Comparison of ENCODE assay signal across 11 cellular contexts in the genomic region with DNA sequence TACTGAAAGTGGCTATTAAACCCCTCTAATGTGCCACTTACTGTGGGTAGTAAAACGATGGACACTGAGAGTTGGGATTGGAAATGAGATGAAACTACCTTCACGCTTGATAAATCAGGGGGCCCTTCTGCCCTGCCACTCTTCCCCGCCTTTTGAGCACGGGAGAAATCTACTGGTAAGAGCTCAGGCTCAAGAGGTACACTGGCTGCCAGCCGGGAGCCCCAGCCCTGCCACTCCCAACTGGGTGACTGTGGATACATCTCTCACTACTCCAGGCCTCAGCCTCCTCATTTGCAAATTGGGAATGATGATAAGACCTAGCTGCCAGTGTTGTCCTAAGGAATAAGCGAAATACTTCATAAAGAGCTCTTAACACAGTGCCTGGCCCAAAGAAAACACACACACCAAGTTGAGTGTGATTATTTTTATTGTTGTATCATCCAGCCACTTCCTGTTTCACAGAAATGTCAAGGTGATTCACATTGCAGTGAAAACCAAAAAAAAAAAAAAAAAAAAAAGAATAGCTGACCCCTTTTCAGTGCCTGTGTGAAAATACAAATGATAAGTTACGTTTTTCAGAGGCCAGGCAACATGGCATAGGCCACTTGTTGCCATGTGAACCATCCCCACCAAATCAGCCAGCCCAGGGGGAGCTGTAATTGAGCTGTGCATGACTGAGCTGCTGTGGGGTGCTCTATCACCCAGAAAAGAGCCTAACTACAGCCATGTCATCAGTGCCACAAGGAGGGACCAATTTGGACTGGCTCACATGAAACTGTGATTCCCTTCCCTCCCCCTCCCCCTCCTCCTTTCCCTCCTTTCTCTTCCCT. TPM values are rescaled to one million over a fixed set of nuclear protein-coding genes. Genes with fewer than 3 reads are reported as not detected.
DNase-seq lines count a peak whose midpoint lies in the region; ATAC-seq, FAIRE-seq and TF ChIP-seq lines count a peak whose summit lies in the region.
"Had no signal": no experiment of that assay in that cellular context is flagged by ENCODE, and none has a peak within 500 bp of the region (broad histone marks: within the 10 kb centered on the region; RNA-seq: fewer than 3 reads in every experiment).

No MANE protein-coding gene starts in this region.

- TF ChIP-seq EP300 in SK-N-SH (IDR thresholded peaks at IDR 0.05; ENCODE audit: borderline replicate concordance in 1 of 2, low read depth in 1 of 2, low read length in 1 of 2) = no peak

- H3K9me3 ChIP-seq in SK-N-SH = no peaks in the 10 kb centered on the region
- no peaks in the 10 kb centered on the region for H3K9me3 ChIP-seq in effector memory CD4-positive, alpha-beta T cell (ENCODE audit: control insufficient read depth, low read length)
- H3K9me3 ChIP-seq: A549 had no signal

- H3K36me3 ChIP-seq in SK-N-SH (replicated peaks in 1 of 2; ENCODE audit: control insufficient read depth in 1 of 2, insufficient read depth in 2 of 2, low read length in 1 of 2) = no peaks in the 10 kb centered on the region
- no peaks in the 10 kb centered on the region for H3K36me3 ChIP-seq in effector memory CD4-positive, alpha-beta T cell (ENCODE audit: control insufficient read depth, insufficient read depth, low read length)

- peaks cover 43% of the 10 kb centered on the region for H3F3A ChIP-seq in SK-N-SH (replicated peaks; ENCODE audit: insufficient read depth)

- peaks cover 11% of the 10 kb centered on the region for H3K36me3 Mint-ChIP-seq in T-helper 2 cell treated with Interferon-gamma antibody and Interleukin-4, amounts not matched to agents 5 μg/mL and 100 μg/mL, for 36 hours (ENCODE audit: low read depth)

- TF ChIP-seq CTCF in SK-N-SH (IDR thresholded peaks at IDR 0.05) = no peak

- H3K4me2 ChIP-seq in SK-N-SH = no peak overlapping the region; the same call in 1 of the 2 replicates
- H3K4me2 ChIP-seq: A549 had no signal

- CTCF ChIA-PET in SK-N-SH (lab: Yijun Ruan, JAX) = interaction anchor here (1.3 to 13.6 kb wide), 4 partner anchors 14 to 39 kb away, joined by 3 to 295 read pairs (median 10); no protein-coding TSS in a partner anchor

- H3K79me2 ChIP-seq in SK-N-SH (ENCODE audit: insufficient read depth) = peaks cover 36% of the 10 kb centered on the region

- peak overlapping the region in 1 of 2 experiments; percentile 34; a peak in 1 of 4 replicates for H3K27ac ChIP-seq in SK-N-SH (ENCODE audit: low read depth in 2 of 2, low read length in 1 of 2)
- H3K27ac ChIP-seq in effector memory CD4-positive, alpha-beta T cell (ENCODE audit: insufficient read depth, low read length, poor library complexity, severe bottlenecking) = peak overlapping the region; percentile 66
- H3K27ac ChIP-seq: A549 had no signal

- no peaks in the 10 kb centered on the region for H3K9me3 Mint-ChIP-seq in T-helper 2 cell treated with Interferon-gamma antibody and Interleukin-4, amounts not matched to agents 5 μg/mL and 100 μg/mL, for 36 hours
- no peaks in the 10 kb centered on the region for H3K9me3 Mint-ChIP-seq in stimulated activated naive CD8-positive, alpha-beta T cell treated with anti-CD3 and anti-CD28 coated beads, Interleukin-15, amount 100 ng/mL, for 72 hours

- H3K9me2 ChIP-seq in SK-N-SH = no peaks in the 10 kb centered on the region

- 92% methylated on average over 7 of the region's 7 CpGs for WGBS in SK-N-SH (ENCODE audit: low lambda C conversion rate)

- FAIRE-seq in GM12892 (lab: Jason Lieb, UNC) = no peak
- FAIRE-seq: A549, H54 had no signal

- no peak overlapping the region for H3K4me3 ChIP-seq in SK-N-SH (ENCODE audit: low read depth in 2 of 2, low read length in 1 of 2)
- H3K4me3 ChIP-seq in effector memory CD4-positive, alpha-beta T cell (ENCODE audit: insufficient read depth, low read depth, low read length, poor library complexity, severe bottlenecking) = no peak overlapping the region
- H3K4me3 ChIP-seq: A549 had no signal

- POLR2A ChIA-PET in SK-N-SH (lab: Yijun Ruan, JAX) = no interaction called here

- no peak overlapping the region for H2AFZ ChIP-seq in SK-N-SH (ENCODE audit: low read depth)

- peaks cover 40% of the 10 kb centered on the region for H3K4me1 Mint-ChIP-seq in T-helper 2 cell treated with Interferon-gamma antibody and Interleukin-4, amounts not matched to agents 5 μg/mL and 100 μg/mL, for 36 hours (ENCODE audit: low read depth)
- peaks cover 72% of the 10 kb centered on the region for H3K4me1 Mint-ChIP-seq in stimulated activated naive CD8-positive, alpha-beta T cell treated with anti-CD3 and anti-CD28 coated beads, Interleukin-15, amount 100 ng/mL, for 72 hours

- H3K27me3 Mint-ChIP-seq in T-helper 2 cell treated with Interferon-gamma antibody and Interleukin-4, amounts not matched to agents 5 μg/mL and 100 μg/mL, for 36 hours (ENCODE audit: low read depth) = no peaks in the 10 kb centered on the region
- H3K27me3 Mint-ChIP-seq in stimulated activated naive CD8-positive, alpha-beta T cell treated with anti-CD3 and anti-CD28 coated beads, Interleukin-15, amount 100 ng/mL, for 72 hours = no peaks in the 10 kb centered on the region

- H3K4me1 ChIP-seq in SK-N-SH (ENCODE audit: control insufficient read depth in 1 of 2, insufficient read depth in 2 of 2, low read depth in 1 of 2, low read length in 1 of 2) = peaks cover 25 to 36% of the 10 kb centered on the region in 2 experiments; a peak in 3 of 4 replicates
- H3K4me1 ChIP-seq in effector memory CD4-positive, alpha-beta T cell (ENCODE audit: control insufficient read depth, insufficient read depth, low read length, poor library complexity, severe bottlenecking) = peaks cover 55% of the 10 kb centered on the region

- peak overlapping the region; percentile 69 for H3K4me3 Mint-ChIP-seq in T-helper 2 cell treated with Interferon-gamma antibody and Interleukin-4, amounts not matched to agents 5 μg/mL and 100 μg/mL, for 36 hours
- peak overlapping the region; percentile 78 to 80 for H3K4me3 Mint-ChIP-seq in stimulated activated naive CD8-positive, alpha-beta T cell treated with anti-CD3 and anti-CD28 coated beads, Interleukin-15, amount 100 ng/mL, for 72 hours

- ATAC-seq in SK-N-SH treated with all-trans-retinoic acid at 6 μM for 48 hours = no peak
- peak; percentile 2 for ATAC-seq in stimulated activated naive CD8-positive, alpha-beta T cell treated with anti-CD3 and anti-CD28 coated beads, Interleukin-15, amount 100 ng/mL, for 72 hours
- ATAC-seq: A549 had no signal

- no peak for TF ChIP-seq RAD21 in SK-N-SH (IDR thresholded peaks at IDR 0.05; ENCODE audit: low read length)

- 0 out of 2 replicates have a peak overlapping the region, but pooled peaks have one; percentile 18 for H3K9ac ChIP-seq in SK-N-SH

- H3K27ac Mint-ChIP-seq in T-helper 2 cell treated with Interferon-gamma antibody and Interleukin-4, amounts not matched to agents 5 μg/mL and 100 μg/mL, for 36 hours = peak overlapping the region; percentile 82
- peak overlapping the region; percentile 94 to 97 for H3K27ac Mint-ChIP-seq in stimulated activated naive CD8-positive, alpha-beta T cell treated with anti-CD3 and anti-CD28 coated beads, Interleukin-15, amount 100 ng/mL, for 72 hours

- no peaks in the 10 kb centered on the region for H3K27me3 ChIP-seq in SK-N-SH (ENCODE audit: insufficient read depth)
- H3K27me3 ChIP-seq in effector memory CD4-positive, alpha-beta T cell (replicated peaks; ENCODE audit: control insufficient read depth, insufficient read depth, low read length, poor library complexity, severe bottlenecking) = no peaks in the 10 kb centered on the region

- DNase-seq in SK-N-SH = no peak
- no peak for DNase-seq in T-helper 2 cell treated with Interferon-gamma antibody and Interleukin-4, amounts not matched to agents 5 μg/mL and 100 μg/mL, for 36 hours (ENCODE audit: low spot score)
- DNase-seq in effector memory CD4-positive, alpha-beta T cell = peak in 2 of 3 donors; percentile 51 to 60
- DNase-seq in stimulated activated naive CD8-positive, alpha-beta T cell treated with anti-CD3 and anti-CD28 coated beads, Interleukin-15, amount 100 ng/mL, for 72 hours = peak in 1 of 2 donors; percentile 51
- DNase-seq in OCI-M2 (lab: John Stamatoyannopoulos, UW; ENCODE audit: unreplicated experiment) = no peak
- DNase-seq in NCI-H345 (lab: John Stamatoyannopoulos, UW) = no peak
- DNase-seq in GM12892 (ENCODE audit: insufficient read length) = no peak
- DNase-seq: activated CD4-positive, CD25-positive, alpha-beta regulatory T cell treated with anti-CD3 and anti-CD28 coated beads, Interleukin-2, amount 50 U/mL, for 72 hours had no signal

- no peak for TF ChIP-seq POLR2A in GM12892 (IDR thresholded peaks at IDR 0.05; ENCODE audit: low read depth, low read length)

- H4K20me1 ChIP-seq in SK-N-SH (ENCODE audit: insufficient read depth) = no peaks in the 10 kb centered on the region

TF ChIP-seq in SK-N-SH, 30 proteins besides CTCF, POLR2A, EP300 and RAD21 (continues in another document):
- no peak for TF ChIP-seq ELF1 (IDR thresholded peaks at IDR 0.05)
- TF ChIP-seq, protein P1, sequence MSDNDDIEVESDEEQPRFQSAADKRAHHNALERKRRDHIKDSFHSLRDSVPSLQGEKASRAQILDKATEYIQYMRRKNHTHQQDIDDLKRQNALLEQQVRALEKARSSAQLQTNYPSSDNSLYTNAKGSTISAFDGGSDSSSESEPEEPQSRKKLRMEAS (IDR thresholded peaks at IDR 0.05; ENCODE audit: low read depth) = no peak

TF ChIP-seq in SK-N-SH treated with all-trans-retinoic acid at 6 μM for 48 hours, 23 proteins besides CTCF, POLR2A, EP300 and RAD21 (continues in another document):
- TF ChIP-seq GLIS3 (CRISPR knock-in tag; IDR thresholded peaks at IDR 0.05) = no peak
- no peak for TF ChIP-seq ESRRG (CRISPR knock-in tag; IDR thresholded peaks at IDR 0.05)
- TF ChIP-seq ZNF70 (CRISPR knock-in tag; IDR thresholded peaks at IDR 0.05) = no peak
- no peak for TF ChIP-seq BACH2 (CRISPR knock-in tag; IDR thresholded peaks at IDR 0.05; ENCODE audit: borderline replicate concordance)

RNA-seq across cellular contexts. Expression of a gene that starts 4.4 kb away (rescaled TPM):
- 62.5 and 78.1 TPM in 2 replicates for polyA plus RNA-seq in SK-N-SH (2012; rRNA removed)
- 32.6 and 44.8 TPM in 2 replicates for polyA plus RNA-seq in SK-N-SH (2012; cell fraction: cytosol; rRNA removed)
- 76.5 and 92.5 TPM in 2 replicates for polyA plus RNA-seq in SK-N-SH (2012; cell fraction: nucleus; rRNA removed)
- 27.5 TPM for polyA plus RNA-seq in GM12892 (2012; ENCODE audit: missing spikeins)

RNA-seq across cellular contexts. Expression of a gene that starts 6.5 kb away (rescaled TPM):
- polyA plus RNA-seq in SK-N-SH (2012; rRNA removed) = 61.3 and 65.3 TPM in 2 replicates
- 19.9 and 37.5 TPM in 2 replicates for polyA plus RNA-seq in SK-N-SH (2012; cell fraction: cytosol; rRNA removed)
- 38.7 and 41.4 TPM in 2 replicates for polyA plus RNA-seq in SK-N-SH (2012; cell fraction: nucleus; rRNA removed)
- polyA plus RNA-seq in GM12892 (2012; ENCODE audit: missing spikeins) = 11.8 TPM

RNA-seq across cellular contexts. Expression of a gene that starts 7.7 kb away (rescaled TPM):
- 92.1 and 167 TPM in 2 replicates for polyA plus RNA-seq in SK-N-SH (2012; rRNA removed)
- polyA plus RNA-seq in SK-N-SH (2012; cell fraction: cytosol; rRNA removed) = 62.4 and 112 TPM in 2 replicates
- polyA plus RNA-seq in SK-N-SH (2012; cell fraction: nucleus; rRNA removed) = 691 and 1,438 TPM in 2 replicates
- polyA plus RNA-seq in GM12892 (2012; ENCODE audit: missing spikeins) = 3.7 TPM

RNA-seq across cellular contexts. Expression of a gene that starts 10.0 kb away (rescaled TPM):
- 35.1 and 48.7 TPM in 2 replicates for polyA plus RNA-seq in SK-N-SH (2012; rRNA removed)
- polyA plus RNA-seq in SK-N-SH (2012; cell fraction: cytosol; rRNA removed) = 17.6 and 25.5 TPM in 2 replicates
- polyA plus RNA-seq in SK-N-SH (2012; cell fraction: nucleus; rRNA removed) = 163 and 263 TPM in 2 replicates
- polyA plus RNA-seq in GM12892 (2012; ENCODE audit: missing spikeins) = 36.8 TPM

RNA-seq across cellular contexts. Expression of a gene that starts 29.8 kb away (rescaled TPM):
- polyA plus RNA-seq in SK-N-SH (2012; rRNA removed) = 0.34 and 0.58 TPM in 2 replicates
- polyA plus RNA-seq in SK-N-SH (2012; cell fraction: cytosol; rRNA removed) = 0.09 and 0.26 TPM in 2 replicates
- 1.4 and 3.2 TPM in 2 replicates for polyA plus RNA-seq in SK-N-SH (2012; cell fraction: nucleus; rRNA removed)
- polyA plus RNA-seq in GM12892 (2012; ENCODE audit: missing spikeins) = not detected

Comparison
In these comparisons a context has a peak if more than half of its experiments do, and no peak if none do; other contexts are left out.
1. DNase-seq: peak in effector memory CD4-positive, alpha-beta T cell (2 of 3); none in SK-N-SH (single experiment), T-helper 2 cell treated with Interferon-gamma antibody and Interleukin-4, amounts not matched to agents 5 μg/mL and 100 μg/mL, for 36 hours (single experiment), OCI-M2 (single experiment), NCI-H345 (single experiment) and GM12892 (single experiment).